Comparison of ENCODE assay signal across 16 cellular contexts in the genomic region with DNA sequence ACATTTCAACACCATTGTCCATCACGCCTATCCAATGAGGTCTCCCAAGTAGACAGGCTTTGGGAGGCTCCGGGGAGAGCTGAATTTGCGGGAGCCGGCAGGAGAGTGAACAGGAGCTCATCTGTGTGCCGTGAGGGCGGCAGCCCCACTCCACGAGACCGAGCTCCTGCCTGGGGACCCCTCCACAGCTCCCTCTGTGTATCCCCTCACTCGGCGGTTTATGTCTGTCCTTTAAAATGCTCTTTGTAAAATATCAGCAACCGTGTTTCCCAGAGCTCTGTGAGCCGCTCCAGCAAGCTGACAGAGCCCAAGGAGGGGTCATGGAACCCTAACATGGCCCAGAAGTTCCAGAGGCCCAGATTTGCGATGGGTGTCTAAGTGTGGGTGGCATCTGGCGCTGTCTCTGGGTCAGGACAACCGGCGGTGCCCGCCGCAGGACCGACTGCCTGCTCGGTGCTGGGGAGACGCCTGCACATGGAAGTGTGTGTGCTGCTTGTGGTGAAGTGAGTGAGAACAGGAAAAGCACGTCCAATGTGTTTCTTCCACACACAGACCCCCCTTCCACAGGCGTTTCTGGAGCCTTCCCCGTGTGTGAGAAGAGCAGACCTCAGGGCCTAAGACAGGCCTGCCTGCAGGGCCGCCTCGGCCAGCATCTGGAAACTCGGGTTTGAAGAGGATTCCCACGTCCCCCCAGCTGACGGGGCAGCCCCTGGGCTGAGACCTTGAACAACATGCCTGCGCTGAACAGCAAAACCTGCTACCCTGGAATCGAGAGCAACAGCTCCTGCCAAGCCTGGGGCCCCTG. TPM values are rescaled to one million over a fixed set of nuclear protein-coding genes. Genes with fewer than 3 reads are reported as not detected.
A peak's percentile ranks its signal among the peaks of the same experiment; 100 is the strongest.
DNase-seq lines count a peak whose midpoint lies in the region; ATAC-seq and TF ChIP-seq lines count a peak whose summit lies in the region.
"Had no signal": no experiment of that assay in that cellular context is flagged by ENCODE, and none has a peak within 500 bp of the region (broad histone marks: within the 10 kb centered on the region; RNA-seq: fewer than 3 reads in every experiment).

No MANE protein-coding gene starts in this region.

- intact Hi-C loops in breast epithelium (cut with DNase I; ENCODE audit: low total_unique reads) (no loop called here), MCF 10A (cut with micrococcal nuclease) (no loop called here), esophagus muscularis mucosa (cut with DNase I) (no loop called here), posterior vena cava (cut with DNase I) (no loop called here), aorta (cut with DNase I) (no loop called here)

- H3K4me1 ChIP-seq in breast epithelium (no peaks in the 10 kb centered on the region), esophagus muscularis mucosa (no peaks in the 10 kb centered on the region), aorta (ENCODE audit: control insufficient read depth in 1 of 2, insufficient read depth in 2 of 2, low read length in 2 of 2) (no peaks in the 10 kb centered on the region)
- H3K4me1 ChIP-seq: ascending aorta had no signal

- CTCF ChIA-PET in MCF 10A (lab: Yijun Ruan, JAX), result interaction anchor here (0.8 kb wide), 1 partner anchor 499 kb away, joined by 3 read pairs; no protein-coding TSS in a partner anchor

- peak; percentile 12 to 44 for DNase-seq in breast epithelium (ENCODE audit: low spot score in 2 of 2)
- DNase-seq in MCF 10A (ENCODE audit: unreplicated experiment), result no peak
- peak; percentile 83 for DNase-seq in esophagus muscularis mucosa (ENCODE audit: extremely low spot score)
- DNase-seq in posterior vena cava (ENCODE audit: low spot score), result peak; percentile 75
- DNase-seq in aorta, result peak; percentile 35 to 65
- DNase-seq in GM10266 (ENCODE audit: extremely low spot score), result no peak
- no peak for DNase-seq in HCEC 1CT
- DNase-seq: activated CD4-positive, CD25-positive, alpha-beta regulatory T cell treated with anti-CD3 and anti-CD28 coated beads, Interleukin-2, amount 50 U/mL, for 72 hours; activated gamma-delta T cell; effector memory CD4-positive, alpha-beta T cell; GDM1; KBM-7; NCI-H1694; stimulated activated CD4-positive, alpha-beta T cell treated with anti-CD3 and anti-CD28 coated beads, Interleukin-12 subunit alpha, Interleukin-12 subunit beta, amount 100 ng/mL, for 4 hours had no signal

- no peak overlapping the region for H3K27ac ChIP-seq in breast epithelium
- no peak overlapping the region for H3K27ac ChIP-seq in esophagus muscularis mucosa (replicated peaks in 1 of 4)
- H3K27ac ChIP-seq in aorta (ENCODE audit: low read depth in 1 of 2, low read length in 2 of 2), result no peak overlapping the region
- H3K27ac ChIP-seq: ascending aorta had no signal

- peaks cover 44% of the 10 kb centered on the region for H3K36me3 Mint-ChIP-seq in MCF 10A (ENCODE audit: insufficient read depth, unreplicated experiment)

- no peak for TF ChIP-seq EP300 in esophagus muscularis mucosa (IDR thresholded peaks at IDR 0.05)

- peaks cover 7% of the 10 kb centered on the region for H3K36me3 ChIP-seq in breast epithelium
- H3K36me3 ChIP-seq in esophagus muscularis mucosa, result peaks cover 17 to 72% (median 66%) of the 10 kb centered on the region in 4 donors
- no peaks in the 10 kb centered on the region for H3K36me3 ChIP-seq in aorta (ENCODE audit: control insufficient read depth in 1 of 2, insufficient read depth in 2 of 2, low read length in 1 of 2)

- TF ChIP-seq POLR2A in breast epithelium (IDR thresholded peaks at IDR 0.05) (no peak), esophagus muscularis mucosa (IDR thresholded peaks at IDR 0.05; ENCODE audit: low read depth) (no peak)

- H3K27ac Mint-ChIP-seq in MCF 10A (ENCODE audit: low read depth, unreplicated experiment), result no peak overlapping the region

- 97% methylated on average over 25 of the region's 31 CpGs for WGBS in esophagus muscularis mucosa
- 94 to 97% methylated on average over 31 of the region's 31 CpGs for WGBS in aorta, 2 donors

- ATAC-seq in aorta (ENCODE audit: low FRiP score) (no peak), GM21423 (IDR thresholded peaks at IDR 0.05; ENCODE audit: unreplicated experiment) (no peak)

- POLR2A ChIA-PET in MCF 10A (lab: Yijun Ruan, JAX), result no interaction called here

- BruUV-seq in MCF 10A (replicated peaks; lab: Mats Ljungman, UMichigan), result no TSS peak

- TF ChIP-seq CTCF in breast epithelium (IDR thresholded peaks at IDR 0.05) (no peak), MCF 10A (IDR thresholded peaks at IDR 0.05; ENCODE audit: unreplicated experiment) (no peak), esophagus muscularis mucosa (IDR thresholded peaks at IDR 0.05) (no peak), GM10266 (IDR thresholded peaks at IDR 0.05; ENCODE audit: control insufficient read depth, insufficient read depth, low read depth, missing control alignments) (no peak)

- H3K27me3 ChIP-seq in breast epithelium (no peaks in the 10 kb centered on the region), esophagus muscularis mucosa (no peaks in the 10 kb centered on the region), aorta (ENCODE audit: control insufficient read depth in 1 of 2, insufficient read depth in 2 of 2, low read length in 1 of 2) (no peaks in the 10 kb centered on the region)
- H3K27me3 ChIP-seq: ascending aorta had no signal

- H3K9me3 ChIP-seq in breast epithelium (no peaks in the 10 kb centered on the region), esophagus muscularis mucosa (no peaks in the 10 kb centered on the region), aorta (ENCODE audit: control insufficient read depth, low read length) (no peaks in the 10 kb centered on the region)
- H3K9me3 ChIP-seq: ascending aorta had no signal

- H3K4me3 Mint-ChIP-seq in MCF 10A (ENCODE audit: unreplicated experiment), result no peak overlapping the region

- H3K27me3 Mint-ChIP-seq in MCF 10A (ENCODE audit: insufficient read depth, unreplicated experiment), result no peaks in the 10 kb centered on the region

- H3K4me3 ChIP-seq in breast epithelium (no peak overlapping the region), esophagus muscularis mucosa (no peak overlapping the region), aorta (ENCODE audit: low read length in 2 of 2) (no peak overlapping the region)
- H3K4me3 ChIP-seq: ascending aorta had no signal

- H3K9me3 Mint-ChIP-seq in MCF 10A (ENCODE audit: unreplicated experiment), result no peaks in the 10 kb centered on the region

- no peaks in the 10 kb centered on the region for H3K4me1 Mint-ChIP-seq in MCF 10A (ENCODE audit: insufficient read depth, unreplicated experiment)

RNA-seq across cellular contexts. Expression of gene SLC66A2, which starts 34.7 kb away (rescaled TPM):
- total RNA-seq in breast epithelium (100 to 1,000 TPM in 1 of 3 donors, 10 to 100 TPM in 2; 45.2 to 141 (median 65.9) TPM), MCF 10A (2022) (21.7 and 24.5 TPM in 2 replicates), esophagus muscularis mucosa (10 to 100 TPM; 27.0 to 46.4 (median 41.5) TPM), posterior vena cava (10 to 100 TPM; 32.0 to 36.8 TPM), aorta (10 to 100 TPM; 40.1 to 47.7 TPM)
- 10 to 100 TPM; 12.9 to 48.8 TPM for polyA plus RNA-seq in aorta

RNA-seq across cellular contexts. Expression of gene HSBP1L1, which starts 47.7 kb away (rescaled TPM):
- total RNA-seq in breast epithelium (10 to 100 TPM; 24.6 to 42.1 (median 38.3) TPM), MCF 10A (2022) (46.6 and 49.4 TPM in 2 replicates), esophagus muscularis mucosa (1 to 10 TPM; 4.6 to 7.2 (median 6.6) TPM), posterior vena cava (1 to 10 TPM; 3.9 to 5.9 TPM), aorta (10 to 100 TPM in 1 of 2 donors, 1 to 10 TPM in 1; 7.9 to 13.0 TPM)
- polyA plus RNA-seq in aorta, result 10 to 100 TPM in 1 of 2 donors, 1 to 10 TPM in 1; 5.1 to 11.3 TPM

Comparison
In these comparisons a context has a peak if more than half of its experiments do, and no peak if none do; other contexts are left out.
1. DNase-seq: peak in breast epithelium (2 of 2), esophagus muscularis mucosa (single experiment), posterior vena cava (single experiment) and aorta (2 of 2); none in MCF 10A (single experiment), GM10266 (single experiment) and HCEC 1CT (single experiment).